Comparison of ENCODE assay signal across 1 cellular context in genomic region chr7:99657879-99658278, GRCh38. TPM values are rescaled to one million over a fixed set of nuclear protein-coding genes. Genes with fewer than 3 reads are reported as not detected.
"Had no signal": no experiment of that assay in that cellular context is flagged by ENCODE, and none has a peak within 500 bp of the region (broad histone marks: within the 10 kb centered on the region; RNA-seq: fewer than 3 reads in every experiment).

No MANE protein-coding gene starts in this region.

RNA-seq across cellular contexts. Expression of gene CYP3A5, which starts 21.9 kb away (rescaled TPM):
- total RNA-seq: LHCN-M2 had no signal

RNA-seq across cellular contexts. Expression of gene TMEM225B, which starts 59.8 kb away (rescaled TPM):
- total RNA-seq: LHCN-M2 had no signal
